ENCODE assay signal across 1 cellular context in genomic region chr19:19417618-19418270, GRCh38.
TF ChIP-seq lines count a peak whose summit lies in the region.

No MANE protein-coding gene starts in this region.

TF ChIP-seq in GM12878, 131 proteins besides CTCF, POLR2A, EP300 and RAD21:
- TF ChIP-seq ZNF384 (IDR thresholded peaks at IDR 0.05; ENCODE audit: borderline replicate concordance, low read depth, low read length) (no peak), CEBPZ (IDR thresholded peaks at IDR 0.05; ENCODE audit: low read depth, low read length) (no peak), CBFB (IDR thresholded peaks at IDR 0.05; ENCODE audit: low read depth) (no peak), MLLT1 (IDR thresholded peaks at IDR 0.05) (no peak), RAD51 (IDR thresholded peaks at IDR 0.05) (no peak), BRCA1 (IDR thresholded peaks at IDR 0.05; ENCODE audit: low read depth, low read length) (no peak), CEBPB (IDR thresholded peaks at IDR 0.05; ENCODE audit: borderline replicate concordance in 1 of 2, low read depth in 2 of 2, low read length in 2 of 2) (no peak), ZBTB40 (IDR thresholded peaks at IDR 0.05; ENCODE audit: borderline replicate concordance) (no peak), WRNIP1 (IDR thresholded peaks at IDR 0.05; ENCODE audit: borderline replicate concordance, low read depth, low read length) (no peak), RELB (IDR thresholded peaks at IDR 0.05; ENCODE audit: low read depth) (no peak), ZSCAN29 (IDR thresholded peaks at IDR 0.05) (no peak), SUZ12 (IDR thresholded peaks at IDR 0.05; ENCODE audit: unreplicated experiment) (no peak), ZNF217 (IDR thresholded peaks at IDR 0.05) (no peak)
